ENCODE assay signal across 11 cellular contexts in the genomic region with DNA sequence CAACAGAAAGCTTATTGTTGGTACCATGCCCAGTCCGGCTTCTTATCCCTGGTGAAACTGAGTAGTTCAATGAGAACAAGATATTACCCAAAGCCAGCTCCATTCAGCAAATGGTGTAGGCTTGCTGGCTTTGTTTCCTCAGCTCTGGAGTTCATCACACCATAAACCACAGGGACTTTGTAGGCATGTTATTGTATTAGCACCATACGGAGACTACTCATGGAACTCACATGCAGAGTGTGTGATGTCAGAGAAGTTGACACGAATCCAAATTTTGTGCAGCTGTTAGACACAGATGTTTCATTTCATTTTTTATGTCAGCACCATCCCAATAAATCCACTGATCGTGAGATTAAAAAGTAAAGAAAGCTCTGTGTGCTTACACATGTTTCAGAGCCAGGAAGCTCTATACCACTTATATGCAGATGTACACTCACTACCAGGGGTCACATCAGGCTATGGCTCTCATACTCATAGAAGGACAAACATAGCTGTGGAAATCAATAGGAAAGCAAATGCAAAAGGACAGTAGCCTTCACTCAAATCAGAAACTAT.
DNase-seq lines count a peak whose midpoint lies in the region; TF ChIP-seq lines count a peak whose summit lies in the region.
"Had no signal": no experiment of that assay in that cellular context is flagged by ENCODE, and none has a peak within 500 bp of the region (broad histone marks: within the 10 kb centered on the region; RNA-seq: fewer than 3 reads in every experiment).

No MANE protein-coding gene starts in this region.

- no peak for TF ChIP-seq POLR2A in sigmoid colon (IDR thresholded peaks at IDR 0.05)

- H3K27ac ChIP-seq in SK-N-MC (peak overlapping the region; percentile 94), sigmoid colon (peak overlapping the region in 3 of 4 donors; percentile 3 to 71 (median 66))

- intact Hi-C loops in sigmoid colon (cut with DNase I): loop anchor here (5.0 kb wide), 1 partner anchor 320 kb away; no protein-coding TSS in a partner anchor

- H3K27me3 ChIP-seq in sigmoid colon (no peaks in the 10 kb centered on the region), BE2C (no peaks in the 10 kb centered on the region; the same call in 1 of the 2 replicates)

- no peak for TF ChIP-seq CTCF in foreskin fibroblast (IDR thresholded peaks at IDR 0.05; ENCODE audit: low read depth, low read length)
- no peak for TF ChIP-seq CTCF in sigmoid colon (IDR thresholded peaks at IDR 0.05)
- TF ChIP-seq CTCF in BE2C (IDR thresholded peaks at IDR 0.05; ENCODE audit: low read depth, low read length): no peak

- peak; percentile 62 for DNase-seq in GM04503 (ENCODE audit: low read depth)
- DNase-seq in SK-N-MC (ENCODE audit: low read depth, low spot score): peak; percentile 91
- peak; percentile 93 to 96 for DNase-seq in foreskin fibroblast
- DNase-seq in sigmoid colon: peak; percentile 58
- DNase-seq in BE2C: no peak
- no peak for DNase-seq in dermis blood vessel endothelial cell
- DNase-seq in 8988T: no peak
- DNase-seq in ureter (ENCODE audit: low spot score): no peak
- DNase-seq: activated CD4-positive, alpha-beta T cell treated with anti-CD3 and anti-CD28 coated beads, Interleukin-2, amount 50 U/mL, for 48 hours; activated gamma-delta T cell; NCI-H1092 had no signal

- H3K4me1 ChIP-seq in sigmoid colon: peaks cover 0 to 19% (median 15%) of the 10 kb centered on the region in 4 donors
- H3K4me1 ChIP-seq in BE2C: no peaks in the 10 kb centered on the region

- peak in 3 of 4 donors; percentile 34 to 74 (median 38) for TF ChIP-seq EP300 in sigmoid colon (IDR thresholded peaks at IDR 0.05)

- peak overlapping the region; percentile 62 for H3K9ac ChIP-seq in SK-N-MC (ENCODE audit: insufficient read length)

- peak overlapping the region; percentile 64 for H3K4me3 ChIP-seq in SK-N-MC
- H3K4me3 ChIP-seq in foreskin fibroblast (ENCODE audit: low read depth in 1 of 2, low read length in 2 of 2): no peak overlapping the region
- no peak overlapping the region for H3K4me3 ChIP-seq in sigmoid colon
- H3K4me3 ChIP-seq in BE2C (ENCODE audit: low read depth, low read length): no peak overlapping the region

- 65 to 68% methylated on average over 4 of the region's 4 CpGs for WGBS in sigmoid colon, 2 donors

- peaks cover 1% of the 10 kb centered on the region; the same call in 1 of the 2 replicates for H3K36me3 ChIP-seq in SK-N-MC (ENCODE audit: insufficient read depth, low read length)
- H3K36me3 ChIP-seq in sigmoid colon: no peaks in the 10 kb centered on the region
- no peaks in the 10 kb centered on the region for H3K36me3 ChIP-seq in BE2C

- H3K9me3 ChIP-seq in SK-N-MC (ENCODE audit: low read depth, low read length) (peaks cover 2% of the 10 kb centered on the region; the same call in 1 of the 2 replicates), sigmoid colon (no peaks in the 10 kb centered on the region), BE2C (no peaks in the 10 kb centered on the region)

Comparison
In these comparisons a context has a peak if more than half of its experiments do, and no peak if none do; other contexts are left out.
1. DNase-seq: peak in GM04503 (single experiment), SK-N-MC (single experiment), foreskin fibroblast (2 of 2) and sigmoid colon (single experiment); none in BE2C (single experiment), dermis blood vessel endothelial cell (single experiment), 8988T (single experiment) and ureter (single experiment).